In the genomic region with DNA sequence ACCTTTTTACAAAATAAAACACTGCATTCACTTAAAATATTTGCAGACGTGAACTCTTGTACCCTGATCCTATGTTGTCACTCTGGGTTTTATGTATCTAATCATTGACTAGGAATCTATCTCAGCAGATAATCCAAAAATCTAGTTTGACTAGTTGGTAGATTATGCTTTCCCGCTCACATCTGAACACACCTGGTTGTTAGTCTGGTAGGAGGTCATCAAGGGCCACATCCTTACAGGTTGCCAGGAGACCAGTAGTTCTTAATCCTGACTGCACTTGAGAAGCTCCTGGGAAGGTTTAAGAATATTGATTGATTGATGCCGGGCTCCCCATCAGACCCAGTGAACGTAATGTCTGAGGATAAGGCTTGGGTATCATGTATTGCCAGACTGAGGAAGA, we compare ENCODE assay signal across 26 cellular contexts.
"Had no signal": no experiment of that assay in that cellular context is flagged by ENCODE, and none has a peak within 500 bp of the region (broad histone marks: within the 10 kb centered on the region; RNA-seq: fewer than 3 reads in every experiment).

No MANE protein-coding gene starts in this region.

- H3K4me3 Mint-ChIP-seq: activated CD4-positive, alpha-beta memory T cell treated with anti-CD3 and anti-CD28 coated beads, Interleukin-2, amount 10 ng/mL, durations not matched to agents 7 days and 5 days; activated CD4-positive, alpha-beta T cell treated with anti-CD3 and anti-CD28 coated beads for 36 hours; activated CD4-positive, alpha-beta T cell treated with anti-CD3 and anti-CD28 coated beads, Interleukin-2, amount 10 ng/mL, durations not matched to agents 24 days and 14 days; activated naive CD4-positive, alpha-beta T cell treated with anti-CD3 and anti-CD28 coated beads, Interleukin-2, amount 10 ng/mL, durations not matched to agents 7 days and 5 days; activated naive CD8-positive, alpha-beta T cell treated with anti-CD3 and anti-CD28 coated beads, Interleukin-2, amount 10 ng/mL, durations not matched to agents 7 days and 5 days; activated T-cell treated with anti-CD3 and anti-CD28 coated beads, Interleukin-2, amount 50 U/mL, for 24 hours; activated T-cell treated with anti-CD3 and anti-CD28 coated beads, Interleukin-2, amount 50 U/mL, for 72 hours; brain had no signal

- H3K4me1 ChIP-seq: ascending aorta, breast epithelium, colonic mucosa had no signal

- H3K36me3 ChIP-seq: breast epithelium, colonic mucosa had no signal

- H3K27me3 Mint-ChIP-seq: activated CD4-positive, alpha-beta memory T cell treated with anti-CD3 and anti-CD28 coated beads, Interleukin-2, amount 10 ng/mL, durations not matched to agents 7 days and 5 days; activated CD4-positive, alpha-beta T cell treated with anti-CD3 and anti-CD28 coated beads for 36 hours; activated CD4-positive, alpha-beta T cell treated with anti-CD3 and anti-CD28 coated beads, Interleukin-2, amount 10 ng/mL, durations not matched to agents 24 days and 14 days; activated naive CD4-positive, alpha-beta T cell treated with anti-CD3 and anti-CD28 coated beads, Interleukin-2, amount 10 ng/mL, durations not matched to agents 7 days and 5 days; activated naive CD8-positive, alpha-beta T cell treated with anti-CD3 and anti-CD28 coated beads, Interleukin-2, amount 10 ng/mL, durations not matched to agents 7 days and 5 days; activated T-cell treated with anti-CD3 and anti-CD28 coated beads, Interleukin-2, amount 50 U/mL, for 24 hours; brain had no signal

- H3K27ac Mint-ChIP-seq: activated CD4-positive, alpha-beta memory T cell treated with anti-CD3 and anti-CD28 coated beads, Interleukin-2, amount 10 ng/mL, durations not matched to agents 7 days and 5 days; activated CD4-positive, alpha-beta T cell treated with anti-CD3 and anti-CD28 coated beads for 36 hours; activated CD4-positive, alpha-beta T cell treated with anti-CD3 and anti-CD28 coated beads, Interleukin-2, amount 10 ng/mL, durations not matched to agents 24 days and 14 days; activated naive CD4-positive, alpha-beta T cell treated with anti-CD3 and anti-CD28 coated beads, Interleukin-2, amount 10 ng/mL, durations not matched to agents 7 days and 5 days; activated naive CD8-positive, alpha-beta T cell treated with anti-CD3 and anti-CD28 coated beads, Interleukin-2, amount 10 ng/mL, durations not matched to agents 7 days and 5 days; activated T-cell treated with anti-CD3 and anti-CD28 coated beads, Interleukin-2, amount 50 U/mL, for 24 hours; activated T-cell treated with anti-CD3 and anti-CD28 coated beads, Interleukin-2, amount 50 U/mL, for 72 hours; brain had no signal

- H3K27me3 ChIP-seq: ascending aorta, breast epithelium, cardiac muscle cell, colonic mucosa had no signal

- H3K27ac ChIP-seq: ascending aorta, breast epithelium, cardiac muscle cell, colonic mucosa, epithelial cell of prostate had no signal

- DNase-seq: activated CD4-positive, alpha-beta memory T cell treated with anti-CD3 and anti-CD28 coated beads, Interleukin-2, amount 10 ng/mL, durations not matched to agents 7 days and 5 days; activated CD4-positive, alpha-beta T cell treated with anti-CD3 and anti-CD28 coated beads for 36 hours; activated CD4-positive, alpha-beta T cell treated with anti-CD3 and anti-CD28 coated beads, Interleukin-2, amount 10 ng/mL, durations not matched to agents 24 days and 14 days; activated CD4-positive, CD25-positive, alpha-beta regulatory T cell; activated CD4-positive, CD25-positive, alpha-beta regulatory T cell treated with anti-CD3 and anti-CD28 coated beads, Interleukin-2, amount 50 U/mL, for 72 hours; activated CD8-positive, alpha-beta memory T cell treated with anti-CD3 and anti-CD28 coated beads, Interleukin-2, amount 50 U/mL, for 48 hours; activated gamma-delta T cell; activated naive CD4-positive, alpha-beta T cell; activated naive CD4-positive, alpha-beta T cell treated with anti-CD3 and anti-CD28 coated beads, Interleukin-2, amount 10 ng/mL, durations not matched to agents 7 days and 5 days; activated naive CD8-positive, alpha-beta T cell treated with anti-CD3 and anti-CD28 coated beads, Interleukin-2, amount 10 ng/mL, durations not matched to agents 7 days and 5 days; activated T-cell treated with anti-CD3 and anti-CD28 coated beads for 4 hours; activated T-cell treated with anti-CD3 and anti-CD28 coated beads, Interleukin-2, amount 50 U/mL, for 24 hours; activated T-cell treated with anti-CD3 and anti-CD28 coated beads, Interleukin-2, amount 50 U/mL, for 72 hours; central memory CD4-positive, alpha-beta T cell; cerebellar nuclear complex; colonic mucosa; effector CD8-positive, alpha-beta T cell; foreskin fibroblast; head of caudate nucleus; T-helper 2 cell had no signal

- H3K4me3 ChIP-seq: ascending aorta, breast epithelium, cardiac muscle cell, colonic mucosa had no signal

- H3K9me3 Mint-ChIP-seq: activated CD4-positive, alpha-beta memory T cell treated with anti-CD3 and anti-CD28 coated beads, Interleukin-2, amount 10 ng/mL, durations not matched to agents 7 days and 5 days; activated CD4-positive, alpha-beta T cell treated with anti-CD3 and anti-CD28 coated beads, Interleukin-2, amount 10 ng/mL, durations not matched to agents 24 days and 14 days; activated naive CD4-positive, alpha-beta T cell treated with anti-CD3 and anti-CD28 coated beads, Interleukin-2, amount 10 ng/mL, durations not matched to agents 7 days and 5 days; activated naive CD4-positive, alpha-beta T cell treated with anti-CD3 and anti-CD28 coated beads, Interleukin-2, amount 50 U/mL, for 72 hours; activated naive CD8-positive, alpha-beta T cell treated with anti-CD3 and anti-CD28 coated beads, Interleukin-2, amount 10 ng/mL, durations not matched to agents 7 days and 5 days; activated T-cell treated with anti-CD3 and anti-CD28 coated beads, Interleukin-2, amount 50 U/mL, for 24 hours; activated T-cell treated with anti-CD3 and anti-CD28 coated beads, Interleukin-2, amount 50 U/mL, for 72 hours had no signal

- H3K4me1 Mint-ChIP-seq: activated CD4-positive, alpha-beta memory T cell treated with anti-CD3 and anti-CD28 coated beads, Interleukin-2, amount 10 ng/mL, durations not matched to agents 7 days and 5 days; activated CD4-positive, alpha-beta T cell treated with anti-CD3 and anti-CD28 coated beads for 36 hours; activated naive CD8-positive, alpha-beta T cell treated with anti-CD3 and anti-CD28 coated beads, Interleukin-2, amount 10 ng/mL, durations not matched to agents 7 days and 5 days; brain had no signal

- H3K9me3 ChIP-seq: ascending aorta, breast epithelium, colonic mucosa had no signal

- ATAC-seq: activated CD4-positive, alpha-beta T cell treated with anti-CD3 and anti-CD28 coated beads for 36 hours; activated naive CD4-positive, alpha-beta T cell treated with anti-CD3 and anti-CD28 coated beads, Interleukin-2, amount 50 U/mL, for 72 hours; activated T-cell treated with anti-CD3 and anti-CD28 coated beads, Interleukin-2, amount 50 U/mL, for 72 hours had no signal
